Comparison of ENCODE assay signal across 8 cellular contexts in genomic region chr3:160400048-160400630, GRCh38. TPM values are rescaled to one million over a fixed set of nuclear protein-coding genes. Genes with fewer than 3 reads are reported as not detected.
DNase-seq lines count a peak whose midpoint lies in the region; ATAC-seq and TF ChIP-seq lines count a peak whose summit lies in the region.

No MANE protein-coding gene starts in this region.

- H3K9me3 ChIP-seq in A673 (ENCODE audit: low read depth, low read length, poor library complexity, severe bottlenecking) (no peaks in the 10 kb centered on the region), SK-N-SH (no peaks in the 10 kb centered on the region), iPS-18c (ENCODE audit: control insufficient read depth, insufficient read depth, low read length) (no peaks in the 10 kb centered on the region)

- CTCF ChIA-PET in A673 (lab: Charles Lee) = no interaction called here
- CTCF ChIA-PET in SK-N-SH (lab: Yijun Ruan, JAX) = interaction anchor here (1.4 to 1.6 kb wide), 2 partner anchors 8 to 13 kb away, joined by 5 to 11 read pairs; no protein-coding TSS in a partner anchor

- TF ChIP-seq EP300 in SK-N-SH (IDR thresholded peaks at IDR 0.05; ENCODE audit: borderline replicate concordance in 1 of 2, low read depth in 1 of 2, low read length in 1 of 2) = no peak

- peaks cover 19% of the 10 kb centered on the region for H3F3A ChIP-seq in SK-N-SH (replicated peaks; ENCODE audit: insufficient read depth)

- peaks cover 93% of the 10 kb centered on the region for H3K79me2 ChIP-seq in SK-N-SH (ENCODE audit: insufficient read depth)

- H3K9ac ChIP-seq in SK-N-SH = peak overlapping the region; percentile 99

- ATAC-seq in GM18505 (IDR thresholded peaks at IDR 0.05; ENCODE audit: unreplicated experiment) (peak; percentile 18), HG03159 (IDR thresholded peaks at IDR 0.05; ENCODE audit: unreplicated experiment) (peak; percentile 13)

- in situ Hi-C loops in brain microvascular endothelial cell (cut with HindIII; ENCODE audit: low pct_ligation_motif_present, low sequenced_read_pairs) = no loop called here

- H3K9me2 ChIP-seq in SK-N-SH = no peaks in the 10 kb centered on the region

- peak overlapping the region; percentile 42 for H2AFZ ChIP-seq in SK-N-SH (ENCODE audit: low read depth)

- peak overlapping the region; percentile 85 for H3K4me2 ChIP-seq in SK-N-SH

- H4K20me1 ChIP-seq in SK-N-SH (ENCODE audit: insufficient read depth) = peaks cover 24% of the 10 kb centered on the region; the same call in 1 of the 2 replicates

- H3K4me1 ChIP-seq in A673 (ENCODE audit: insufficient read depth, low read length, poor library complexity, severe bottlenecking) = peaks cover 25% of the 10 kb centered on the region
- peaks cover 8 to 13% of the 10 kb centered on the region in 2 experiments; a peak in 3 of 4 replicates for H3K4me1 ChIP-seq in SK-N-SH (ENCODE audit: control insufficient read depth in 1 of 2, insufficient read depth in 2 of 2, low read depth in 1 of 2, low read length in 1 of 2)

- TF ChIP-seq RAD21 in SK-N-SH (IDR thresholded peaks at IDR 0.05; ENCODE audit: low read length) = no peak

- H3K4me3 ChIP-seq in A673 (ENCODE audit: low read depth, low read length, poor library complexity, severe bottlenecking) = peak overlapping the region; percentile 69
- H3K4me3 ChIP-seq in SK-N-SH (ENCODE audit: low read depth in 2 of 2, low read length in 1 of 2) = peak overlapping the region; percentile 79 to 96
- H3K4me3 ChIP-seq in brain microvascular endothelial cell (ENCODE audit: low read depth, low read length) = peak overlapping the region; percentile 88
- peak overlapping the region; percentile 93 for H3K4me3 ChIP-seq in iPS-18c (ENCODE audit: insufficient read depth, low read depth, low read length)
- H3K4me3 ChIP-seq in skin epidermis = peak overlapping the region; percentile 50 to 91 (median 79)

- no TSS peak for BruUV-seq in A673 (replicated peaks; lab: Mats Ljungman, UMichigan)

- H3K27ac ChIP-seq in A673 (ENCODE audit: low read depth, low read length, poor library complexity, severe bottlenecking) (peak overlapping the region; percentile 96), SK-N-SH (ENCODE audit: low read depth in 2 of 2, low read length in 1 of 2) (peak overlapping the region; percentile 88 to 94), brain microvascular endothelial cell (peak overlapping the region; percentile 82), skin epidermis (peak overlapping the region; percentile 47 to 91 (median 84))

- intact Hi-C loops in A673 (cut with micrococcal nuclease; ENCODE audit: unreplicated experiment) = no loop called here

- DNase-seq in A673 (ENCODE audit: low spot score) = peak; percentile 52
- peak; percentile 45 for DNase-seq in SK-N-SH
- peak; percentile 57 for DNase-seq in brain microvascular endothelial cell
- DNase-seq in HuH-7 (ENCODE audit: low spot score) = no peak

- H3K36me3 ChIP-seq in A673 (ENCODE audit: insufficient read depth, low read length, poor library complexity, severe bottlenecking) = peaks cover 23% of the 10 kb centered on the region
- H3K36me3 ChIP-seq in SK-N-SH (replicated peaks in 1 of 2; ENCODE audit: control insufficient read depth in 1 of 2, insufficient read depth in 2 of 2, low read length in 1 of 2) = peaks cover 12 to 15% of the 10 kb centered on the region in 2 experiments
- H3K36me3 ChIP-seq in brain microvascular endothelial cell (replicated peaks) = no peaks in the 10 kb centered on the region

- TF ChIP-seq POLR2A in GM18505 (IDR thresholded peaks at IDR 0.05; ENCODE audit: borderline replicate concordance, extremely low read depth, insufficient read depth, insufficient read length) = no peak

- H3K27me3 ChIP-seq in A673 (replicated peaks; ENCODE audit: insufficient read depth, low read depth, low read length, poor library complexity) (no peaks in the 10 kb centered on the region), SK-N-SH (ENCODE audit: insufficient read depth) (no peaks in the 10 kb centered on the region), brain microvascular endothelial cell (replicated peaks) (no peaks in the 10 kb centered on the region)

- WGBS in SK-N-SH (ENCODE audit: low lambda C conversion rate) = under 1% methylated on average over 23 of the region's 44 CpGs

- POLR2A ChIA-PET in A673 (lab: Charles Lee; ENCODE audit: low non-redundant PET) = no interaction called here
- POLR2A ChIA-PET in SK-N-SH (lab: Yijun Ruan, JAX) = interaction anchor here (1.2 kb wide), 1 partner anchor 49 kb away, joined by 3 read pairs; the partner anchor contains the start of gene TRIM59

- TF ChIP-seq CTCF in A673 (conservative IDR thresholded peaks at IDR 0.05; ENCODE audit: low read depth, low read length) = no peak
- no peak for TF ChIP-seq CTCF in SK-N-SH (IDR thresholded peaks at IDR 0.05)
- no peak for TF ChIP-seq CTCF in brain microvascular endothelial cell (IDR thresholded peaks at IDR 0.05; ENCODE audit: low read depth, low read length, missing control alignments)

TF ChIP-seq in SK-N-SH, 30 proteins besides CTCF, POLR2A, EP300 and RAD21:
- no peak for TF ChIP-seq ELF1 (IDR thresholded peaks at IDR 0.05)
- no peak for TF ChIP-seq CHD2 (IDR thresholded peaks at IDR 0.05; ENCODE audit: low read length, partially characterized antibody)
- TF ChIP-seq, protein P1, sequence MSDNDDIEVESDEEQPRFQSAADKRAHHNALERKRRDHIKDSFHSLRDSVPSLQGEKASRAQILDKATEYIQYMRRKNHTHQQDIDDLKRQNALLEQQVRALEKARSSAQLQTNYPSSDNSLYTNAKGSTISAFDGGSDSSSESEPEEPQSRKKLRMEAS (IDR thresholded peaks at IDR 0.05; ENCODE audit: low read depth) = no peak
- no peak for TF ChIP-seq FOXM1 (IDR thresholded peaks at IDR 0.05; ENCODE audit: low read depth)
- no peak for TF ChIP-seq RFX5 (IDR thresholded peaks at IDR 0.05; ENCODE audit: low read length)
- no peak for TF ChIP-seq TAF1 (IDR thresholded peaks at IDR 0.05; ENCODE audit: borderline replicate concordance, low read depth, low read length)

RNA-seq across cellular contexts. Expression of gene SMC4, which starts 0.7 kb away (rescaled TPM):
- 201 and 209 TPM in 2 replicates for total RNA-seq in A673 (2021)
- 18.8 and 26.1 TPM in 2 replicates for polyA plus RNA-seq in SK-N-SH (2012; rRNA removed)
- polyA plus RNA-seq in SK-N-SH (2012; cell fraction: cytosol; rRNA removed) = 24.9 and 28.6 TPM in 2 replicates
- 30.2 and 48.3 TPM in 2 replicates for polyA plus RNA-seq in SK-N-SH (2012; cell fraction: nucleus; rRNA removed)

RNA-seq across cellular contexts. Expression of gene IFT80, which starts 1.1 kb away (rescaled TPM):
- 20.2 and 25.4 TPM in 2 replicates for total RNA-seq in A673 (2021)
- polyA plus RNA-seq in SK-N-SH (2012; rRNA removed) = 10.5 and 17.4 TPM in 2 replicates
- 15.9 and 19.4 TPM in 2 replicates for polyA plus RNA-seq in SK-N-SH (2012; cell fraction: cytosol; rRNA removed)
- 12.5 and 34.3 TPM in 2 replicates for polyA plus RNA-seq in SK-N-SH (2012; cell fraction: nucleus; rRNA removed)

RNA-seq across cellular contexts. Expression of gene TRIM59, which starts 49.4 kb away (rescaled TPM):
- 12.8 and 15.3 TPM in 2 replicates for total RNA-seq in A673 (2021)
- polyA plus RNA-seq in SK-N-SH (2012; rRNA removed) = 4.1 and 5.3 TPM in 2 replicates
- polyA plus RNA-seq in SK-N-SH (2012; cell fraction: cytosol; rRNA removed) = 5.1 and 6.1 TPM in 2 replicates
- polyA plus RNA-seq in SK-N-SH (2012; cell fraction: nucleus; rRNA removed) = 4.1 and 6.0 TPM in 2 replicates
